In genomic region chr4:30717208-30718020, GRCh38 we compare ENCODE assay signal across 1 cellular context.
TF ChIP-seq lines count a peak whose summit lies in the region.

No MANE protein-coding gene starts in this region.

TF ChIP-seq in HEK293, 187 proteins besides CTCF, POLR2A, EP300 and RAD21 (continued from another document and continues in another):
- TF ChIP-seq, protein P1, sequence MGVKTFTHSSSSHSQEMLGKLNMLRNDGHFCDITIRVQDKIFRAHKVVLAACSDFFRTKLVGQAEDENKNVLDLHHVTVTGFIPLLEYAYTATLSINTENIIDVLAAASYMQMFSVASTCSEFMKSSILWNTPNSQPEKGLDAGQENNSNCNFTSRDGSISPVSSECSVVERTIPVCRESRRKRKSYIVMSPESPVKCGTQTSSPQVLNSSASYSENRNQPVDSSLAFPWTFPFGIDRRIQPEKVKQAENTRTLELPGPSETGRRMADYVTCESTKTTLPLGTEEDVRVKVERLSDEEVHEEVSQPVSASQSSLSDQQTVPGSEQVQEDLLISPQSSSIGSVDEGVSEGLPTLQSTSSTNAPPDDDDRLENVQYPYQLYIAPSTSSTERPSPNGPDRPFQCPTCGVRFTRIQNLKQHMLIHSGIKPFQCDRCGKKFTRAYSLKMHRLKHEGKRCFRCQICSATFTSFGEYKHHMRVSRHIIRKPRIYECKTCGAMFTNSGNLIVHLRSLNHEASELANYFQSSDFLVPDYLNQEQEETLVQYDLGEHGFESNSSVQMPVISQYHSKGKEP (tag by site-specific recombination; IDR thresholded peaks at IDR 0.05) = peak; percentile 71
- TF ChIP-seq ZNF548 (tag by site-specific recombination; IDR thresholded peaks at IDR 0.05) (no peak), TCF7L2 (IDR thresholded peaks at IDR 0.05; ENCODE audit: borderline replicate concordance, low read depth, low read length) (peak; percentile 59; the same call in 1 of the 2 replicates), ZBTB7A (tag by site-specific recombination; IDR thresholded peaks at IDR 0.05; ENCODE audit: low read depth) (0 out of 2 replicates have a peak, but pooled peaks have one; percentile 20), ZSCAN16 (tag by site-specific recombination; IDR thresholded peaks at IDR 0.05) (no peak), ZNF610 (tag by site-specific recombination; IDR thresholded peaks at IDR 0.05; ENCODE audit: borderline replicate concordance) (no peak), ZIC2 (tag by site-specific recombination; IDR thresholded peaks at IDR 0.05) (peak; percentile 52), ZEB2 (tag by site-specific recombination; IDR thresholded peaks at IDR 0.05) (0 out of 2 replicates have a peak, but pooled peaks have one; percentile 13), ZNF830 (tag by site-specific recombination; IDR thresholded peaks at IDR 0.05; ENCODE audit: low read depth) (no peak), ZNF792 (tag by site-specific recombination; IDR thresholded peaks at IDR 0.05) (0 out of 2 replicates have a peak, but pooled peaks have one; percentile 36), WT1 (tag by site-specific recombination; IDR thresholded peaks at IDR 0.05) (peak; percentile 26; the same call in 1 of the 2 replicates), ZNF19 (tag by site-specific recombination; IDR thresholded peaks at IDR 0.05; ENCODE audit: low read depth) (no peak), ZNF335 (tag by site-specific recombination; conservative IDR thresholded peaks at IDR 0.05) (peak; percentile 93), ZNF148 (tag by site-specific recombination; IDR thresholded peaks at IDR 0.05; ENCODE audit: borderline replicate concordance) (no peak), ZNF221 (tag by site-specific recombination; IDR thresholded peaks at IDR 0.05; ENCODE audit: borderline replicate concordance) (no peak), ZNF529 (tag by site-specific recombination; IDR thresholded peaks at IDR 0.05; ENCODE audit: insufficient replicate concordance) (no peak), ZNF571 (tag by site-specific recombination; IDR thresholded peaks at IDR 0.05) (no peak), ZNF585B (tag by site-specific recombination; IDR thresholded peaks at IDR 0.05) (no peak), ZNF341 (tag by site-specific recombination; IDR thresholded peaks at IDR 0.05; ENCODE audit: low read depth) (peak; percentile 90), YY1 (tag by site-specific recombination; IDR thresholded peaks at IDR 0.05) (0 out of 2 replicates have a peak, but pooled peaks have one; percentile 35), ZNF391 (tag by site-specific recombination; IDR thresholded peaks at IDR 0.05; ENCODE audit: borderline replicate concordance, low read depth) (peak; percentile 39; the same call in 1 of the 2 replicates), ZXDB (tag by site-specific recombination; IDR thresholded peaks at IDR 0.05) (peak; percentile 15; the same call in 1 of the 2 replicates), HOXC10 (CRISPR knock-in tag; IDR thresholded peaks at IDR 0.05) (peak; percentile 53; the same call in 1 of the 2 replicates), IKZF3 (tag by site-specific recombination; IDR thresholded peaks at IDR 0.05) (peak; percentile 79), ZBTB20 (tag by site-specific recombination; IDR thresholded peaks at IDR 0.05) (peak; percentile 13; the same call in 1 of the 2 replicates), ZBTB10 (tag by site-specific recombination; IDR thresholded peaks at IDR 0.05) (no peak), ZNF510 (tag by site-specific recombination; IDR thresholded peaks at IDR 0.05; ENCODE audit: insufficient replicate concordance) (peak; percentile 4), GLIS1 (tag by site-specific recombination; IDR thresholded peaks at IDR 0.05) (0 out of 2 replicates have a peak, but pooled peaks have one; percentile 21), FEZF1 (tag by site-specific recombination; IDR thresholded peaks at IDR 0.05) (peak; percentile 72)
- TF ChIP-seq, protein P2, sequence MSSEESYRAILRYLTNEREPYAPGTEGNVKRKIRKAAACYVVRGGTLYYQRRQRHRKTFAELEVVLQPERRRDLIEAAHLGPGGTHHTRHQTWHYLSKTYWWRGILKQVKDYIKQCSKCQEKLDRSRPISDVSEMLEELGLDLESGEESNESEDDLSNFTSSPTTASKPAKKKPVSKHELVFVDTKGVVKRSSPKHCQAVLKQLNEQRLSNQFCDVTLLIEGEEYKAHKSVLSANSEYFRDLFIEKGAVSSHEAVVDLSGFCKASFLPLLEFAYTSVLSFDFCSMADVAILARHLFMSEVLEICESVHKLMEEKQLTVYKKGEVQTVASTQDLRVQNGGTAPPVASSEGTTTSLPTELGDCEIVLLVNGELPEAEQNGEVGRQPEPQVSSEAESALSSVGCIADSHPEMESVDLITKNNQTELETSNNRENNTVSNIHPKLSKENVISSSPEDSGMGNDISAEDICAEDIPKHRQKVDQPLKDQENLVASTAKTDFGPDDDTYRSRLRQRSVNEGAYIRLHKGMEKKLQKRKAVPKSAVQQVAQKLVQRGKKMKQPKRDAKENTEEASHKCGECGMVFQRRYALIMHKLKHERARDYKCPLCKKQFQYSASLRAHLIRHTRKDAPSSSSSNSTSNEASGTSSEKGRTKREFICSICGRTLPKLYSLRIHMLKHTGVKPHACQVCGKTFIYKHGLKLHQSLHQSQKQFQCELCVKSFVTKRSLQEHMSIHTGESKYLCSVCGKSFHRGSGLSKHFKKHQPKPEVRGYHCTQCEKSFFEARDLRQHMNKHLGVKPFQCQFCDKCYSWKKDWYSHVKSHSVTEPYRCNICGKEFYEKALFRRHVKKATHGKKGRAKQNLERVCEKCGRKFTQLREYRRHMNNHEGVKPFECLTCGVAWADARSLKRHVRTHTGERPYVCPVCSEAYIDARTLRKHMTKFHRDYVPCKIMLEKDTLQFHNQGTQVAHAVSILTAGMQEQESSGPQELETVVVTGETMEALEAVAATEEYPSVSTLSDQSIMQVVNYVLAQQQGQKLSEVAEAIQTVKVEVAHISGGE (tag by site-specific recombination; conservative IDR thresholded peaks at IDR 0.05; ENCODE audit: low read depth) = peak; percentile 73
- TF ChIP-seq, protein P3, sequence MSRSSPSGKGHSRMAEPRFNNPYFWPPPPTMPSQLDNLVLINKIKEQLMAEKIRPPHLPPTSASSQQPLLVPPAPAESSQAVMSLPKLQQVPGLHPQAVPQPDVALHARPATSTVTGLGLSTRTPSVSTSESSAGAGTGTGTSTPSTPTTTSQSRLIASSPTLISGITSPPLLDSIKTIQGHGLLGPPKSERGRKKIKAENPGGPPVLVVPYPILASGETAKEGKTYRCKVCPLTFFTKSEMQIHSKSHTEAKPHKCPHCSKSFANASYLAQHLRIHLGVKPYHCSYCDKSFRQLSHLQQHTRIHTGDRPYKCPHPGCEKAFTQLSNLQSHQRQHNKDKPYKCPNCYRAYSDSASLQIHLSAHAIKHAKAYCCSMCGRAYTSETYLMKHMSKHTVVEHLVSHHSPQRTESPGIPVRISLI (tag by site-specific recombination; IDR thresholded peaks at IDR 0.05) = no peak
- TF ChIP-seq, protein P4, sequence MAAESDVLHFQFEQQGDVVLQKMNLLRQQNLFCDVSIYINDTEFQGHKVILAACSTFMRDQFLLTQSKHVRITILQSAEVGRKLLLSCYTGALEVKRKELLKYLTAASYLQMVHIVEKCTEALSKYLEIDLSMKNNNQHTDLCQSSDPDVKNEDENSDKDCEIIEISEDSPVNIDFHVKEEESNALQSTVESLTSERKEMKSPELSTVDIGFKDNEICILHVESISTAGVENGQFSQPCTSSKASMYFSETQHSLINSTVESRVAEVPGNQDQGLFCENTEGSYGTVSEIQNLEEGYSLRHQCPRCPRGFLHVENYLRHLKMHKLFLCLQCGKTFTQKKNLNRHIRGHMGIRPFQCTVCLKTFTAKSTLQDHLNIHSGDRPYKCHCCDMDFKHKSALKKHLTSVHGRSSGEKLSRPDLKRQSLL (tag by site-specific recombination; IDR thresholded peaks at IDR 0.05) = peak; percentile 65; the same call in 1 of the 2 replicates
- TF ChIP-seq, protein P5, sequence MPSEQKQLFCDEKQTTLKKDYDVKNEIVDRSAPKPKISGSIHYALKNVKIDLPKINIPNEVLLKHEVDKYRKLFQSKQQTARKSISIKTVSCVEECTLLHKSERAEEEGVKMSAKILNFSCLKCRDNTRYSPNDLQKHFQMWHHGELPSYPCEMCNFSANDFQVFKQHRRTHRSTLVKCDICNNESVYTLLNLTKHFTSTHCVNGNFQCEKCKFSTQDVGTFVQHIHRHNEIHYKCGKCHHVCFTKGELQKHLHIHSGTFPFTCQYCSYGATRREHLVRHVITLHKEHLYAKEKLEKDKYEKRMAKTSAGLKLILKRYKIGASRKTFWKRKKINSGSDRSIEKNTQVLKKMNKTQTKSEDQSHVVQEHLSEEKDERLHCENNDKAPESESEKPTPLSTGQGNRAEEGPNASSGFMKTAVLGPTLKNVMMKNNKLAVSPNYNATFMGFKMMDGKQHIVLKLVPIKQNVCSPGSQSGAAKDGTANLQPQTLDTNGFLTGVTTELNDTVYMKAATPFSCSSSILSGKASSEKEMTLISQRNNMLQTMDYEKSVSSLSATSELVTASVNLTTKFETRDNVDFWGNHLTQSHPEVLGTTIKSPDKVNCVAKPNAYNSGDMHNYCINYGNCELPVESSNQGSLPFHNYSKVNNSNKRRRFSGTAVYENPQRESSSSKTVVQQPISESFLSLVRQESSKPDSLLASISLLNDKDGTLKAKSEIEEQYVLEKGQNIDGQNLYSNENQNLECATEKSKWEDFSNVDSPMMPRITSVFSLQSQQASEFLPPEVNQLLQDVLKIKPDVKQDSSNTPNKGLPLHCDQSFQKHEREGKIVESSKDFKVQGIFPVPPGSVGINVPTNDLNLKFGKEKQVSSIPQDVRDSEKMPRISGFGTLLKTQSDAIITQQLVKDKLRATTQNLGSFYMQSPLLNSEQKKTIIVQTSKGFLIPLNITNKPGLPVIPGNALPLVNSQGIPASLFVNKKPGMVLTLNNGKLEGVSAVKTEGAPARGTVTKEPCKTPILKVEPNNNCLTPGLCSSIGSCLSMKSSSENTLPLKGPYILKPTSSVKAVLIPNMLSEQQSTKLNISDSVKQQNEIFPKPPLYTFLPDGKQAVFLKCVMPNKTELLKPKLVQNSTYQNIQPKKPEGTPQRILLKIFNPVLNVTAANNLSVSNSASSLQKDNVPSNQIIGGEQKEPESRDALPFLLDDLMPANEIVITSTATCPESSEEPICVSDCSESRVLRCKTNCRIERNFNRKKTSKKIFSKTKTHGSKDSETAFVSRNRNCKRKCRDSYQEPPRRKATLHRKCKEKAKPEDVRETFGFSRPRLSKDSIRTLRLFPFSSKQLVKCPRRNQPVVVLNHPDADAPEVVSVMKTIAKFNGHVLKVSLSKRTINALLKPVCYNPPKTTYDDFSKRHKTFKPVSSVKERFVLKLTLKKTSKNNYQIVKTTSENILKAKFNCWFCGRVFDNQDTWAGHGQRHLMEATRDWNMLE (tag by site-specific recombination; conservative IDR thresholded peaks at IDR 0.05; ENCODE audit: low read depth) = no peak
- TF ChIP-seq, protein P6, sequence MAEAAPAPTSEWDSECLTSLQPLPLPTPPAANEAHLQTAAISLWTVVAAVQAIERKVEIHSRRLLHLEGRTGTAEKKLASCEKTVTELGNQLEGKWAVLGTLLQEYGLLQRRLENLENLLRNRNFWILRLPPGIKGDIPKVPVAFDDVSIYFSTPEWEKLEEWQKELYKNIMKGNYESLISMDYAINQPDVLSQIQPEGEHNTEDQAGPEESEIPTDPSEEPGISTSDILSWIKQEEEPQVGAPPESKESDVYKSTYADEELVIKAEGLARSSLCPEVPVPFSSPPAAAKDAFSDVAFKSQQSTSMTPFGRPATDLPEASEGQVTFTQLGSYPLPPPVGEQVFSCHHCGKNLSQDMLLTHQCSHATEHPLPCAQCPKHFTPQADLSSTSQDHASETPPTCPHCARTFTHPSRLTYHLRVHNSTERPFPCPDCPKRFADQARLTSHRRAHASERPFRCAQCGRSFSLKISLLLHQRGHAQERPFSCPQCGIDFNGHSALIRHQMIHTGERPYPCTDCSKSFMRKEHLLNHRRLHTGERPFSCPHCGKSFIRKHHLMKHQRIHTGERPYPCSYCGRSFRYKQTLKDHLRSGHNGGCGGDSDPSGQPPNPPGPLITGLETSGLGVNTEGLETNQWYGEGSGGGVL (tag by site-specific recombination; IDR thresholded peaks at IDR 0.05) = peak; percentile 79
- TF ChIP-seq, protein P7, sequence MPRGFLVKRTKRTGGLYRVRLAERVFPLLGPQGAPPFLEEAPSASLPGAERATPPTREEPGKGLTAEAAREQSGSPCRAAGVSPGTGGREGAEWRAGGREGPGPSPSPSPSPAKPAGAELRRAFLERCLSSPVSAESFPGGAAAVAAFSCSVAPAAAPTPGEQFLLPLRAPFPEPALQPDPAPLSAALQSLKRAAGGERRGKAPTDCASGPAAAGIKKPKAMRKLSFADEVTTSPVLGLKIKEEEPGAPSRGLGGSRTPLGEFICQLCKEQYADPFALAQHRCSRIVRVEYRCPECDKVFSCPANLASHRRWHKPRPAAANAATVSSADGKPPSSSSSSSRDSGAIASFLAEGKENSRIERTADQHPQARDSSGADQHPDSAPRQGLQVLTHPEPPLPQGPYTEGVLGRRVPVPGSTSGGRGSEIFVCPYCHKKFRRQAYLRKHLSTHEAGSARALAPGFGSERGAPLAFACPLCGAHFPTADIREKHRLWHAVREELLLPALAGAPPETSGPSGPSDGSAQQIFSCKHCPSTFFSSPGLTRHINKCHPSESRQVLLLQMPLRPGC (tag by site-specific recombination; IDR thresholded peaks at IDR 0.05) = peak; percentile 88
